In genomic region chr3:51954713-51955112, GRCh38 we compare ENCODE assay signal across 22 cellular contexts. TPM values are rescaled to one million over a fixed set of nuclear protein-coding genes. Genes with fewer than 3 reads are reported as not detected.
"Had no signal": no experiment of that assay in that cellular context is flagged by ENCODE, and none has a peak within 500 bp of the region (broad histone marks: within the 10 kb centered on the region; RNA-seq: fewer than 3 reads in every experiment).

No MANE protein-coding gene starts in this region.

- H3K4me3 Mint-ChIP-seq: activated CD4-positive, alpha-beta memory T cell treated with anti-CD3 and anti-CD28 coated beads, Interleukin-2, amount 10 ng/mL, durations not matched to agents 7 days and 5 days; activated CD8-positive, alpha-beta memory T cell treated with anti-CD3 and anti-CD28 coated beads, Interleukin-2, amount 10 ng/mL, durations not matched to agents 7 days and 5 days; activated naive CD8-positive, alpha-beta T cell treated with anti-CD3 and anti-CD28 coated beads for 36 hours; stimulated activated naive CD8-positive, alpha-beta T cell treated with anti-CD3 and anti-CD28 coated beads, Interleukin-15, Interleukin-2, amounts not matched to agents 100 ng/mL and 50 ng/mL, for 24 hours had no signal

- H3K27ac Mint-ChIP-seq: activated CD4-positive, alpha-beta memory T cell treated with anti-CD3 and anti-CD28 coated beads, Interleukin-2, amount 10 ng/mL, durations not matched to agents 7 days and 5 days; activated CD8-positive, alpha-beta memory T cell treated with anti-CD3 and anti-CD28 coated beads, Interleukin-2, amount 10 ng/mL, durations not matched to agents 7 days and 5 days; activated naive CD8-positive, alpha-beta T cell treated with anti-CD3 and anti-CD28 coated beads for 36 hours; activated T-helper 17 cell treated with anti-CD3 and anti-CD28 coated beads, Interleukin-2, amount 50 U/mL, for 72 hours; stimulated activated naive CD8-positive, alpha-beta T cell treated with anti-CD3 and anti-CD28 coated beads, Interleukin-15, Interleukin-2, amounts not matched to agents 100 ng/mL and 50 ng/mL, for 24 hours had no signal

- H3K4me1 Mint-ChIP-seq: activated naive CD8-positive, alpha-beta T cell treated with anti-CD3 and anti-CD28 coated beads for 36 hours had no signal

- H3K36me3 ChIP-seq: pancreas had no signal

- H3K9me3 ChIP-seq: pancreas, suprapubic skin had no signal

- FAIRE-seq: colon, pancreas, small intestine had no signal

- H3K27ac ChIP-seq: foreskin keratinocyte, pancreas, suprapubic skin had no signal

- H3K27me3 ChIP-seq: pancreas had no signal

- H3K4me3 ChIP-seq: pancreas, suprapubic skin had no signal

- ATAC-seq: activated CD8-positive, alpha-beta memory T cell treated with anti-CD3 and anti-CD28 coated beads, Interleukin-2, amount 10 ng/mL, durations not matched to agents 7 days and 5 days; activated T-helper 17 cell treated with anti-CD3 and anti-CD28 coated beads, Interleukin-2, amount 50 U/mL, for 72 hours; pancreas had no signal

- DNase-seq: activated CD4-positive, alpha-beta memory T cell treated with anti-CD3 and anti-CD28 coated beads, Interleukin-2, amount 10 ng/mL, durations not matched to agents 7 days and 5 days; activated CD4-positive, alpha-beta T cell treated with anti-CD3 and anti-CD28 coated beads for 48 hours; activated CD4-positive, CD25-positive, alpha-beta regulatory T cell; activated CD8-positive, alpha-beta memory T cell treated with anti-CD3 and anti-CD28 coated beads, Interleukin-2, amount 10 ng/mL, durations not matched to agents 7 days and 5 days; activated naive CD4-positive, alpha-beta T cell; activated naive CD8-positive, alpha-beta T cell treated with anti-CD3 and anti-CD28 coated beads for 36 hours; amniotic stem cell; foreskin keratinocyte; islet precursor cell; mammary epithelial cell; small intestine; stimulated activated CD4-positive, alpha-beta T cell treated with anti-CD3 and anti-CD28 coated beads, Interleukin-15, amount 100 ng/mL, for 24 hours; stimulated activated CD4-positive, alpha-beta T cell treated with anti-CD3 and anti-CD28 coated beads, Interleukin-2, amount 100 ng/mL, for 48 hours; trophoblast cell had no signal

- H3K36me3 Mint-ChIP-seq: activated CD8-positive, alpha-beta memory T cell treated with anti-CD3 and anti-CD28 coated beads, Interleukin-2, amount 10 ng/mL, durations not matched to agents 7 days and 5 days; activated naive CD8-positive, alpha-beta T cell treated with anti-CD3 and anti-CD28 coated beads for 36 hours had no signal

- H3K9me3 Mint-ChIP-seq: activated CD4-positive, alpha-beta memory T cell treated with anti-CD3 and anti-CD28 coated beads, Interleukin-2, amount 10 ng/mL, durations not matched to agents 7 days and 5 days; activated naive CD8-positive, alpha-beta T cell treated with anti-CD3 and anti-CD28 coated beads for 36 hours; activated T-helper 17 cell treated with anti-CD3 and anti-CD28 coated beads, Interleukin-2, amount 50 U/mL, for 72 hours; stimulated activated naive CD8-positive, alpha-beta T cell treated with anti-CD3 and anti-CD28 coated beads, Interleukin-15, Interleukin-2, amounts not matched to agents 100 ng/mL and 50 ng/mL, for 24 hours had no signal

- H3K4me1 ChIP-seq: foreskin keratinocyte had no signal

RNA-seq across cellular contexts. Expression of gene GPR62, which starts 0.5 kb away (rescaled TPM):
- total RNA-seq: activated CD4-positive, alpha-beta memory T cell treated with anti-CD3 and anti-CD28 coated beads, Interleukin-2, amount 10 ng/mL, durations not matched to agents 7 days and 5 days; activated CD8-positive, alpha-beta memory T cell treated with anti-CD3 and anti-CD28 coated beads, Interleukin-2, amount 10 ng/mL, durations not matched to agents 7 days and 5 days; activated naive CD8-positive, alpha-beta T cell treated with anti-CD3 and anti-CD28 coated beads for 36 hours; activated T-helper 17 cell treated with anti-CD3 and anti-CD28 coated beads, Interleukin-2, amount 50 U/mL, for 72 hours; epithelial cell of proximal tubule; foreskin keratinocyte; left lobe of liver; suprapubic skin had no signal
- polyA plus RNA-seq: fibroblast of lung, foreskin keratinocyte, mammary epithelial cell had no signal
